In the genomic region with DNA sequence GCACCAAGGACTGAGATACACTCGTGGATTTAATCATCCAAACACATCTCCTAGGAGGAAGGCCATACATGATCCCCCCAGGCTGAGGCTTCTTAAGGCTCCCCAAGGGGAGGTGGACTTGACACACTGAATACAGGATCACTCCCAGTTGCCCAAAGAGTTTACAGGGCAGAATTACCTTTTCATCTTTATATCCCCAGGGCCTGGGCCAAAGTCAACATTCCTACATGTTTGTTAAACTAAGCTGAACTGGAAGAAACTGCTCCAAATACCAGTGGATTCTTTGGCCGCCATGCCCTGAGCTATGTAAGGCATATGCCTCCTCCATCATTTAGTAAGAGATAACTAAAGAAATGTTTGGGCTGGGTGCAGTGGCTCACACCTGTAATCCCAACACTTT, we compare ENCODE assay signal across 23 cellular contexts. TPM values are rescaled to one million over a fixed set of nuclear protein-coding genes. Genes with fewer than 3 reads are reported as not detected.
DNase-seq lines count a peak whose midpoint lies in the region; ATAC-seq, FAIRE-seq and TF ChIP-seq lines count a peak whose summit lies in the region.
"Had no signal": no experiment of that assay in that cellular context is flagged by ENCODE, and none has a peak within 500 bp of the region (broad histone marks: within the 10 kb centered on the region; RNA-seq: fewer than 3 reads in every experiment).

No MANE protein-coding gene starts in this region.

- no peak for TF ChIP-seq POLR2A in K562 (conservative IDR thresholded peaks at IDR 0.05)

- H3K9ac ChIP-seq in Karpas-422 (ENCODE audit: low read length) (peak overlapping the region; percentile 54), K562 (ENCODE audit: insufficient read depth in 1 of 2, low read depth in 2 of 2, low read length in 2 of 2) (peak overlapping the region in 1 of 2 experiments; percentile 13; a peak in 1 of 4 replicates), trophoblast cell (ENCODE audit: low read length) (no peak overlapping the region)

- FAIRE-seq in K562 (lab: Jason Lieb, UNC), result no peak
- FAIRE-seq: A204.1 had no signal

- POLR2A ChIA-PET in activated CD4-positive, alpha-beta memory T cell treated with anti-CD3 and anti-CD28 coated beads for 36 hours (lab: Charles Lee), result no interaction called here
- POLR2A ChIA-PET in activated CD4-positive, alpha-beta memory T cell treated with anti-CD3 and anti-CD28 coated beads, Interleukin-2, amount 10 ng/mL, durations not matched to agents 7 days and 5 days (lab: Charles Lee), result no interaction called here
- POLR2A ChIA-PET in K562 (lab: Yijun Ruan, JAX), result interaction anchor here (0.9 kb wide), 1 partner anchor 80 kb away, joined by 3 read pairs; no protein-coding TSS in a partner anchor

- H3K79me2 ChIP-seq in Karpas-422 (ENCODE audit: low read length) (no peaks in the 10 kb centered on the region), K562 (ENCODE audit: control insufficient read depth, insufficient read depth, low read length) (no peaks in the 10 kb centered on the region), trophoblast cell (ENCODE audit: control insufficient read depth, insufficient read depth, low read length, poor library complexity) (no peaks in the 10 kb centered on the region)

- H2BK5ac ChIP-seq in trophoblast cell (ENCODE audit: low read depth, low read length, poor library complexity), result no peak overlapping the region

- no peak overlapping the region for H4K12ac ChIP-seq in trophoblast cell (ENCODE audit: low read depth, low read length)

- H3K4me2 ChIP-seq in Karpas-422 (ENCODE audit: low read depth, low read length, poor library complexity, severe bottlenecking) (peak overlapping the region; percentile 71), K562 (ENCODE audit: insufficient read depth, low read length) (no peak overlapping the region), trophoblast cell (ENCODE audit: low read length) (no peak overlapping the region)

- no peaks in the 10 kb centered on the region for H3K79me1 ChIP-seq in trophoblast cell (ENCODE audit: low read length)

- H3K4me1 ChIP-seq in Karpas-422 (ENCODE audit: low read length) (peaks cover 74% of the 10 kb centered on the region), K562 (replicated peaks in 1 of 2; ENCODE audit: control insufficient read depth in 2 of 2, insufficient read depth in 2 of 2, low read length in 2 of 2) (peaks cover 7 to 9% of the 10 kb centered on the region in 2 experiments), trophoblast cell (ENCODE audit: control insufficient read depth in 1 of 2, insufficient read depth in 2 of 2, low read length in 2 of 2) (peaks cover 3 to 7% of the 10 kb centered on the region in 2 experiments)

- CTCF ChIA-PET in activated CD4-positive, alpha-beta memory T cell treated with anti-CD3 and anti-CD28 coated beads for 36 hours (lab: Charles Lee), result no interaction called here
- CTCF ChIA-PET in activated CD4-positive, alpha-beta memory T cell treated with anti-CD3 and anti-CD28 coated beads, Interleukin-2, amount 10 ng/mL, durations not matched to agents 7 days and 5 days (lab: Charles Lee), result interaction anchor here (2.0 kb wide), 1 partner anchor 17 kb away, joined by 6 read pairs; no protein-coding TSS in a partner anchor
- CTCF ChIA-PET in K562 (lab: Yijun Ruan, JAX; ENCODE audit: low intra/inter-chr PET ratio), result no interaction called here

- H3K27ac Mint-ChIP-seq in activated CD4-positive, alpha-beta memory T cell treated with anti-CD3 and anti-CD28 coated beads for 36 hours, result peak overlapping the region; percentile 96
- H3K27ac Mint-ChIP-seq in activated CD4-positive, alpha-beta memory T cell treated with anti-CD3 and anti-CD28 coated beads, Interleukin-2, amount 10 ng/mL, durations not matched to agents 7 days and 5 days, result no peak overlapping the region

- no peak for ATAC-seq in K562
- ATAC-seq: heart right ventricle; PC-3; stimulated activated effector memory CD8-positive, alpha-beta T cell treated with anti-CD3 and anti-CD28 coated beads, Interleukin-12 subunit alpha, Interleukin-12 subunit beta, amount 100 ng/mL, for 72 hours had no signal

- in situ Hi-C loops in K562 (cut with MboI), result no loop called here

- no peaks in the 10 kb centered on the region for H3K9me3 ChIP-seq in Karpas-422 (ENCODE audit: low read length)
- H3K9me3 ChIP-seq in K562 (replicated peaks; ENCODE audit: control insufficient read depth, insufficient read depth, low read depth, low read length), result no peaks in the 10 kb centered on the region
- no peaks in the 10 kb centered on the region for H3K9me3 ChIP-seq in trophoblast cell (ENCODE audit: insufficient read depth, low read depth, low read length)
- H3K9me3 ChIP-seq: heart right ventricle, transverse colon had no signal

- 50% methylated on average over 2 of the region's 2 CpGs for WGBS in K562 (ENCODE audit: insufficient coverage, low coverage, missing lambda C conversion rate)
- no CpG with 5 or more reads among the region's 2 CpGs for WGBS in trophoblast cell (ENCODE audit: extremely low coverage, insufficient coverage, insufficient read length)

- H3K4me3 Mint-ChIP-seq in activated CD4-positive, alpha-beta memory T cell treated with anti-CD3 and anti-CD28 coated beads for 36 hours, result no peak overlapping the region
- H3K4me3 Mint-ChIP-seq in activated CD4-positive, alpha-beta memory T cell treated with anti-CD3 and anti-CD28 coated beads, Interleukin-2, amount 10 ng/mL, durations not matched to agents 7 days and 5 days, result no peak overlapping the region
- H3K4me3 Mint-ChIP-seq: stimulated activated effector memory CD8-positive, alpha-beta T cell treated with anti-CD3 and anti-CD28 coated beads, Interleukin-12 subunit alpha, Interleukin-12 subunit beta, amount 100 ng/mL, for 72 hours had no signal

- intact Hi-C loops in activated CD4-positive, alpha-beta memory T cell treated with anti-CD3 and anti-CD28 coated beads for 36 hours (cut with micrococcal nuclease), result no loop called here
- intact Hi-C loops in K562 (cut with micrococcal nuclease), result no loop called here

- DNase-seq in activated CD4-positive, alpha-beta memory T cell treated with anti-CD3 and anti-CD28 coated beads for 36 hours, result no peak
- no peak for DNase-seq in activated CD4-positive, alpha-beta memory T cell treated with anti-CD3 and anti-CD28 coated beads, Interleukin-2, amount 10 ng/mL, durations not matched to agents 7 days and 5 days
- DNase-seq in Karpas-422 (no peak), K562 (ENCODE audit: extremely low read depth in 1 of 4, low spot score in 3 of 4) (no peak), trophoblast cell (peak; percentile 96 to 98), nucleus accumbens (lab: John Stamatoyannopoulos, UW) (no peak), DMS53 treated with DMSO at 0.1 percent for 48 hours (lab: John Stamatoyannopoulos, UW; ENCODE audit: unreplicated experiment) (no peak)
- no peak for DNase-seq in effector CD4-positive, alpha-beta T cell
- DNase-seq: activated T-cell treated with anti-CD3 and anti-CD28 coated beads, Interleukin-2, amount 50 U/mL, for 1 hour; caudate nucleus; effector memory CD4-positive, alpha-beta T cell; EL; heart right ventricle; NCI-H2029 treated with DMSO at 0.1 percent for 48 hours; NCI-H524 treated with DMSO at 0.1 percent for 48 hours; PC-3; stimulated activated CD4-positive, alpha-beta T cell treated with anti-CD3 and anti-CD28 coated beads, Interleukin-12 subunit alpha, Interleukin-12 subunit beta, amount 100 ng/mL, for 4 hours; T1000; transverse colon had no signal

- H3K27me3 ChIP-seq in Karpas-422 (ENCODE audit: low read length), result no peaks in the 10 kb centered on the region
- no peaks in the 10 kb centered on the region for H3K27me3 ChIP-seq in K562 (ENCODE audit: control insufficient read depth in 2 of 2, insufficient read depth in 2 of 2, low read length in 2 of 2)
- no peaks in the 10 kb centered on the region for H3K27me3 ChIP-seq in trophoblast cell (ENCODE audit: insufficient read depth, low read length)
- H3K27me3 ChIP-seq: heart right ventricle, transverse colon had no signal

- TF ChIP-seq RAD21 in K562 (CRISPR knock-in tag; conservative IDR thresholded peaks at IDR 0.05 in 1 of 2, IDR thresholded peaks at IDR 0.05 in 1 of 2), result no peak

- TF ChIP-seq EP300 in K562 (IDR thresholded peaks at IDR 0.05; ENCODE audit: low read length), result no peak

- H3K27ac ChIP-seq in Karpas-422 (ENCODE audit: low read length) (peak overlapping the region; percentile 99), K562 (ENCODE audit: extremely low read depth, low read depth, low read length) (no peak overlapping the region), trophoblast cell (ENCODE audit: low read depth, low read length) (no peak overlapping the region)
- H3K27ac ChIP-seq: transverse colon had no signal

- H3K9me1 ChIP-seq in K562 (ENCODE audit: control insufficient read depth, insufficient read depth, low read length), result no peaks in the 10 kb centered on the region

- H3K4me1 Mint-ChIP-seq in activated CD4-positive, alpha-beta memory T cell treated with anti-CD3 and anti-CD28 coated beads for 36 hours (ENCODE audit: low read depth), result peaks cover 80% of the 10 kb centered on the region
- H3K4me1 Mint-ChIP-seq in activated CD4-positive, alpha-beta memory T cell treated with anti-CD3 and anti-CD28 coated beads, Interleukin-2, amount 10 ng/mL, durations not matched to agents 7 days and 5 days, result peaks cover 58% of the 10 kb centered on the region

- no peak for TF ChIP-seq CTCF in K562 (IDR thresholded peaks at IDR 0.05 in 2 of 3, conservative IDR thresholded peaks at IDR 0.05 in 1 of 3; ENCODE audit: insufficient read depth in 2 of 3, low read depth in 1 of 3, low read length in 3 of 3)

- H3K14ac ChIP-seq in trophoblast cell (ENCODE audit: low read length), result no peak overlapping the region

- H4K8ac ChIP-seq in trophoblast cell (ENCODE audit: low read depth, low read length), result no peak overlapping the region

- H2BK120ac ChIP-seq in trophoblast cell (ENCODE audit: insufficient read depth, low read length, poor library complexity), result no peak overlapping the region

- peaks cover 4% of the 10 kb centered on the region for H3K9me3 Mint-ChIP-seq in activated CD4-positive, alpha-beta memory T cell treated with anti-CD3 and anti-CD28 coated beads for 36 hours
- H3K9me3 Mint-ChIP-seq in activated CD4-positive, alpha-beta memory T cell treated with anti-CD3 and anti-CD28 coated beads, Interleukin-2, amount 10 ng/mL, durations not matched to agents 7 days and 5 days, result peaks cover 7% of the 10 kb centered on the region
- H3K9me3 Mint-ChIP-seq: stimulated activated effector memory CD8-positive, alpha-beta T cell treated with anti-CD3 and anti-CD28 coated beads, Interleukin-12 subunit alpha, Interleukin-12 subunit beta, amount 100 ng/mL, for 72 hours had no signal

- H3K4me3 ChIP-seq in Karpas-422 (ENCODE audit: low read length) (peak overlapping the region; percentile 21; the same call in 1 of the 2 replicates), K562 (no peak overlapping the region), trophoblast cell (ENCODE audit: low read depth, low read length) (no peak overlapping the region)
- H3K4me3 ChIP-seq: heart right ventricle, lung, transverse colon had no signal

- no TSS peak for BruUV-seq in K562 (replicated peaks; lab: Mats Ljungman, UMichigan)

- H3K18ac ChIP-seq in trophoblast cell (ENCODE audit: low read length), result no peak overlapping the region

- peaks cover 3% of the 10 kb centered on the region for H3K36me3 Mint-ChIP-seq in activated CD4-positive, alpha-beta memory T cell treated with anti-CD3 and anti-CD28 coated beads for 36 hours
- H3K36me3 Mint-ChIP-seq in activated CD4-positive, alpha-beta memory T cell treated with anti-CD3 and anti-CD28 coated beads, Interleukin-2, amount 10 ng/mL, durations not matched to agents 7 days and 5 days (ENCODE audit: low read depth), result peaks cover 38% of the 10 kb centered on the region

- no peak overlapping the region for H2AK5ac ChIP-seq in trophoblast cell (ENCODE audit: low read length)

- no peaks in the 10 kb centered on the region for H3K27me3 Mint-ChIP-seq in activated CD4-positive, alpha-beta memory T cell treated with anti-CD3 and anti-CD28 coated beads for 36 hours
- no peaks in the 10 kb centered on the region for H3K27me3 Mint-ChIP-seq in activated CD4-positive, alpha-beta memory T cell treated with anti-CD3 and anti-CD28 coated beads, Interleukin-2, amount 10 ng/mL, durations not matched to agents 7 days and 5 days

- H4K91ac ChIP-seq in trophoblast cell (ENCODE audit: low read depth, low read length), result no peak overlapping the region

- H2BK12ac ChIP-seq in trophoblast cell (ENCODE audit: low read length), result no peak overlapping the region

- H3K4ac ChIP-seq in trophoblast cell (ENCODE audit: low read depth, low read length), result no peak overlapping the region

- no peak overlapping the region for H3K23ac ChIP-seq in trophoblast cell (ENCODE audit: low read length)

- H3K36me3 ChIP-seq in Karpas-422 (ENCODE audit: insufficient read depth, low read length), result no peaks in the 10 kb centered on the region
- H3K36me3 ChIP-seq in K562 (ENCODE audit: control insufficient read depth, insufficient read depth, low read length), result no peaks in the 10 kb centered on the region
- no peaks in the 10 kb centered on the region for H3K36me3 ChIP-seq in trophoblast cell (ENCODE audit: control insufficient read depth in 1 of 2, insufficient read depth in 2 of 2, low read length in 2 of 2)
- H3K36me3 ChIP-seq: heart right ventricle, transverse colon had no signal

- no peaks in the 10 kb centered on the region for H3K9me2 ChIP-seq in Karpas-422 (replicated peaks; ENCODE audit: insufficient read depth, low read length)

- no peaks in the 10 kb centered on the region for H4K20me1 ChIP-seq in Karpas-422 (ENCODE audit: insufficient read depth, low read depth, low read length)
- no peaks in the 10 kb centered on the region for H4K20me1 ChIP-seq in K562 (replicated peaks; ENCODE audit: control insufficient read depth, insufficient read depth, low read length)

- H2AFZ ChIP-seq in Karpas-422 (ENCODE audit: low read length) (no peak overlapping the region), K562 (ENCODE audit: low read depth, low read length) (peak overlapping the region; percentile 47; the same call in 1 of the 2 replicates), trophoblast cell (ENCODE audit: insufficient read depth, low read length, poor library complexity) (no peak overlapping the region)

RNA-seq across cellular contexts. Expression of gene SERPINB1, which starts 22.2 kb away (rescaled TPM):
- total RNA-seq in activated CD4-positive, alpha-beta memory T cell treated with anti-CD3 and anti-CD28 coated beads for 36 hours, result 100 to 1,000 TPM; 164 to 169 TPM
- 10 to 100 TPM; 85.0 to 86.5 TPM for total RNA-seq in activated CD4-positive, alpha-beta memory T cell treated with anti-CD3 and anti-CD28 coated beads, Interleukin-2, amount 10 ng/mL, durations not matched to agents 7 days and 5 days
- total RNA-seq in Karpas-422 (2014; rRNA removed; shearing (Covaris generic); ENCODE audit: low replicate concordance), result 0.22 TPM in 1 of 2 replicates, not detected in the other
- total RNA-seq in K562 (2011; cell fraction: chromatin; rRNA removed; ENCODE audit: low replicate concordance), result 11.1 and 19.1 TPM in 2 replicates
- 13.9 and 18.2 TPM in 2 replicates for total RNA-seq in K562 (2011; cell fraction: nucleolus; rRNA removed)
- total RNA-seq in K562 (2011; cell fraction: nucleoplasm; rRNA removed), result 16.9 and 26.9 TPM in 2 replicates
- 36.7 and 41.2 TPM in 2 replicates for total RNA-seq in K562 (2014; rRNA removed)
- total RNA-seq in K562 (2014; rRNA removed; fragmentation: Illumina TruSeq; extraction: Trizol), result 49.3 and 62.5 TPM in 2 replicates
- total RNA-seq in K562 (2015; rRNA removed; fragmentation: Illumina TruSeq; extraction: Trizol), result 31.9 and 33.9 TPM in 2 replicates
- 45.6 and 46.5 TPM in 2 replicates for total RNA-seq in K562 (2021)
- 49.4 and 108 TPM in 2 replicates for polyA plus RNA-seq in K562 (2011; rRNA removed)
- 24.3 and 27.5 TPM in 2 replicates for polyA plus RNA-seq in K562 (2011; cell fraction: cytosol; rRNA removed)
- polyA plus RNA-seq in K562 (2011; cell fraction: nucleus; rRNA removed), result 22.6 and 24.2 TPM in 2 replicates
- polyA plus RNA-seq in K562 (2012), result 44.7 and 93.0 TPM in 2 replicates
- 57.7 and 78.3 TPM in 2 replicates for polyA plus RNA-seq in K562 (2014; fragmentation: Illumina TruSeq; extraction: Trizol)
- 10 to 100 TPM; 63.8 to 68.7 TPM for polyA plus RNA-seq in K562 (2014; fragmentation: Nextera tagmentation; extraction: Ambion mirVana)
- 61.9 and 66.9 TPM in 2 replicates for polyA plus RNA-seq in K562 (2014; rRNA removed)
- 48.6 and 55.2 TPM in 2 replicates for polyA minus RNA-seq in K562 (2011; rRNA and poly(A)+ RNA removed)
- 25.9 and 43.6 TPM in 2 replicates for polyA minus RNA-seq in K562 (2011; cell fraction: cytosol; rRNA and poly(A)+ RNA removed)
- 20.3 and 22.5 TPM in 2 replicates for polyA minus RNA-seq in K562 (2011; cell fraction: nucleus; rRNA and poly(A)+ RNA removed)
- polyA plus RNA-seq in trophoblast cell (2013), result 17.0 and 17.4 TPM in 2 replicates
- polyA plus RNA-seq: neural cell had no signal

RNA-seq across cellular contexts. Expression of gene SERPINB9, which starts 39.2 kb away (rescaled TPM):
- total RNA-seq in activated CD4-positive, alpha-beta memory T cell treated with anti-CD3 and anti-CD28 coated beads for 36 hours, result 10 to 100 TPM; 69.9 to 72.6 TPM
- 10 to 100 TPM; 50.0 to 51.3 TPM for total RNA-seq in activated CD4-positive, alpha-beta memory T cell treated with anti-CD3 and anti-CD28 coated beads, Interleukin-2, amount 10 ng/mL, durations not matched to agents 7 days and 5 days
- 55.6 and 107 TPM in 2 replicates for total RNA-seq in Karpas-422 (2014; rRNA removed; shearing (Covaris generic); ENCODE audit: low replicate concordance)
- 38.5 and 40.9 TPM in 2 replicates for total RNA-seq in K562 (2011; cell fraction: chromatin; rRNA removed; ENCODE audit: low replicate concordance)
- total RNA-seq in K562 (2011; cell fraction: nucleolus; rRNA removed), result 25.5 and 30.9 TPM in 2 replicates
- 39.8 and 60.8 TPM in 2 replicates for total RNA-seq in K562 (2011; cell fraction: nucleoplasm; rRNA removed)
- total RNA-seq in K562 (2014; rRNA removed), result 18.8 and 18.9 TPM in 2 replicates
- total RNA-seq in K562 (2014; rRNA removed; fragmentation: Illumina TruSeq; extraction: Trizol), result 30.7 and 37.5 TPM in 2 replicates
- total RNA-seq in K562 (2015; rRNA removed; fragmentation: Illumina TruSeq; extraction: Trizol), result 18.4 and 21.5 TPM in 2 replicates
- 31.7 and 37.0 TPM in 2 replicates for total RNA-seq in K562 (2021)
- 72.3 and 136 TPM in 2 replicates for polyA plus RNA-seq in K562 (2011; rRNA removed)
- polyA plus RNA-seq in K562 (2011; cell fraction: cytosol; rRNA removed), result 68.2 and 93.0 TPM in 2 replicates
- polyA plus RNA-seq in K562 (2011; cell fraction: nucleus; rRNA removed), result 24.3 and 46.3 TPM in 2 replicates
- 21.2 and 35.3 TPM in 2 replicates for polyA plus RNA-seq in K562 (2012)
- polyA plus RNA-seq in K562 (2014; fragmentation: Illumina TruSeq; extraction: Trizol), result 34.6 and 40.3 TPM in 2 replicates
- polyA plus RNA-seq in K562 (2014; fragmentation: Nextera tagmentation; extraction: Ambion mirVana), result 10 to 100 TPM; 12.1 to 20.0 TPM
- polyA plus RNA-seq in K562 (2014; rRNA removed), result 26.6 and 32.2 TPM in 2 replicates
- 75.4 and 149 TPM in 2 replicates for polyA minus RNA-seq in K562 (2011; rRNA and poly(A)+ RNA removed)
- polyA minus RNA-seq in K562 (2011; cell fraction: cytosol; rRNA and poly(A)+ RNA removed), result 34.9 and 85.8 TPM in 2 replicates
- 14.3 and 16.3 TPM in 2 replicates for polyA minus RNA-seq in K562 (2011; cell fraction: nucleus; rRNA and poly(A)+ RNA removed)
- 414 and 460 TPM in 2 replicates for polyA plus RNA-seq in trophoblast cell (2013)

Comparison
In these comparisons a context has a peak if more than half of its experiments do, and no peak if none do; other contexts are left out.
1. DNase-seq: peak in trophoblast cell (2 of 2); none in activated CD4-positive, alpha-beta memory T cell treated with anti-CD3 and anti-CD28 coated beads for 36 hours (single experiment), activated CD4-positive, alpha-beta memory T cell treated with anti-CD3 and anti-CD28 coated beads, Interleukin-2, amount 10 ng/mL, durations not matched to agents 7 days and 5 days (single experiment), Karpas-422 (single experiment), K562 (0 of 4), nucleus accumbens (0 of 56), effector CD4-positive, alpha-beta T cell (single experiment) and DMS53 treated with DMSO at 0.1 percent for 48 hours (single experiment).